ENCODE assay signal across 12 cellular contexts in genomic region chr7:157219154-157219553, GRCh38.
DNase-seq lines count a peak whose midpoint lies in the region; ATAC-seq, FAIRE-seq and TF ChIP-seq lines count a peak whose summit lies in the region.
"Had no signal": no experiment of that assay in that cellular context is flagged by ENCODE, and none has a peak within 500 bp of the region (broad histone marks: within the 10 kb centered on the region; RNA-seq: fewer than 3 reads in every experiment).

No MANE protein-coding gene starts in this region.

- POLR2A ChIA-PET in GM10248 (lab: Yijun Ruan, JAX), result no interaction called here

- CTCF ChIA-PET in GM10248 (lab: Yijun Ruan, JAX), result interaction anchor here (0.8 to 1.5 kb wide), 3 partner anchors 27 to 249 kb away, joined by 3 to 4 read pairs (median 4); no protein-coding TSS in a partner anchor

- no peak for TF ChIP-seq CTCF in GM10248 (IDR thresholded peaks at IDR 0.05; ENCODE audit: control extremely low read depth, extremely low read depth, low read depth, missing control alignments)

- no peak for FAIRE-seq in HTR-8/SVneo (lab: Jason Lieb, UNC)

- ATAC-seq in GM19351 (IDR thresholded peaks at IDR 0.05; ENCODE audit: unreplicated experiment) (peak; percentile 99), HG02759 (IDR thresholded peaks at IDR 0.05; ENCODE audit: unreplicated experiment) (peak; percentile 76), HG03575 (IDR thresholded peaks at IDR 0.05; ENCODE audit: extremely low read depth, insufficient number of reproducible peaks, low FRiP score, unreplicated experiment) (peak; percentile 63), HG02840 (IDR thresholded peaks at IDR 0.05; ENCODE audit: low FRiP score, unreplicated experiment) (no peak)

- DNase-seq in GM10248 (ENCODE audit: extremely low spot score), result peak; percentile 61
- no peak for DNase-seq in HTR-8/SVneo (ENCODE audit: insufficient read length, low spot score)
- no peak for DNase-seq in activated CD4-positive, alpha-beta T cell treated with anti-CD3 and anti-CD28 coated beads, Interleukin-2, amount 50 U/mL, for 1 hour
- DNase-seq in amniotic stem cell (lab: John Stamatoyannopoulos, UW), result no peak
- DNase-seq: activated CD4-positive, alpha-beta T cell treated with anti-CD3 and anti-CD28 coated beads for 48 hours; activated naive CD4-positive, alpha-beta T cell treated with Interleukin-2 at 50 U/mL for 16 hours; DMS79 treated with DMSO at 0.1 percent for 48 hours; NCI-H748 treated with DMSO at 0.1 percent for 48 hours had no signal
